In genomic region chr11:76674517-76675400, GRCh38 we compare ENCODE assay signal across 12 cellular contexts. TPM values are rescaled to one million over a fixed set of nuclear protein-coding genes. Genes with fewer than 3 reads are reported as not detected.
DNase-seq lines count a peak whose midpoint lies in the region; ATAC-seq, FAIRE-seq and TF ChIP-seq lines count a peak whose summit lies in the region.
"Had no signal": no experiment of that assay in that cellular context is flagged by ENCODE, and none has a peak within 500 bp of the region (broad histone marks: within the 10 kb centered on the region; RNA-seq: fewer than 3 reads in every experiment).

No MANE protein-coding gene starts in this region.

- no peak for TF ChIP-seq RAD21 in K562 (CRISPR knock-in tag; conservative IDR thresholded peaks at IDR 0.05 in 1 of 2, IDR thresholded peaks at IDR 0.05 in 1 of 2)

- H3K4me3 ChIP-seq in BLaER1 (0 out of 2 replicates have a peak overlapping the region, but pooled peaks have one; percentile 22), K562 (no peak overlapping the region), smooth muscle cell (no peak overlapping the region)

- in situ Hi-C loops in K562 (cut with MboI): no loop called here

- H3K9ac ChIP-seq in BLaER1: no peak overlapping the region
- H3K9ac ChIP-seq in K562 (ENCODE audit: insufficient read depth in 1 of 2, low read depth in 2 of 2, low read length in 2 of 2): no peak overlapping the region
- H3K9ac ChIP-seq in smooth muscle cell (ENCODE audit: low read depth): no peak overlapping the region

- TF ChIP-seq POLR2A in K562 (conservative IDR thresholded peaks at IDR 0.05): no peak

- H3K79me2 ChIP-seq in K562 (ENCODE audit: control insufficient read depth, insufficient read depth, low read length) (no peaks in the 10 kb centered on the region), smooth muscle cell (ENCODE audit: low read depth) (peaks cover under 1% of the 10 kb centered on the region)

- peaks cover 7% of the 10 kb centered on the region for H3F3A ChIP-seq in smooth muscle cell (ENCODE audit: low read depth)

- peak overlapping the region; percentile 95 for H3K4me2 ChIP-seq in BLaER1
- no peak overlapping the region for H3K4me2 ChIP-seq in K562 (ENCODE audit: insufficient read depth, low read length)
- H3K4me2 ChIP-seq in smooth muscle cell: no peak overlapping the region

- H3K4me1 ChIP-seq in BLaER1 (peaks cover 81% of the 10 kb centered on the region), K562 (replicated peaks in 1 of 2; ENCODE audit: control insufficient read depth in 2 of 2, insufficient read depth in 2 of 2, low read length in 2 of 2) (peaks cover 3 to 20% of the 10 kb centered on the region in 2 experiments; a peak in 2 of 5 replicates), smooth muscle cell (ENCODE audit: low read depth) (no peaks in the 10 kb centered on the region)

- BruUV-seq in K562 (replicated peaks; lab: Mats Ljungman, UMichigan): no TSS peak

- H3K36me3 ChIP-seq in BLaER1 (no peaks in the 10 kb centered on the region), K562 (ENCODE audit: control insufficient read depth, insufficient read depth, low read length) (no peaks in the 10 kb centered on the region), smooth muscle cell (ENCODE audit: low read depth) (no peaks in the 10 kb centered on the region)

- peaks cover 56% of the 10 kb centered on the region for H3K27me3 ChIP-seq in BLaER1
- peaks cover 8 to 40% of the 10 kb centered on the region in 2 experiments for H3K27me3 ChIP-seq in K562 (ENCODE audit: control insufficient read depth in 2 of 2, insufficient read depth in 2 of 2, low read length in 2 of 2)
- no peaks in the 10 kb centered on the region for H3K27me3 ChIP-seq in smooth muscle cell (ENCODE audit: low read depth)

- POLR2A ChIA-PET in K562 (lab: Yijun Ruan, JAX): interaction anchor here (0.6 kb wide), 2 partner anchors 84 to 103 kb away, joined by 3 read pairs; no protein-coding TSS in a partner anchor

- no peaks in the 10 kb centered on the region for H3K9me1 ChIP-seq in K562 (ENCODE audit: control insufficient read depth, insufficient read depth, low read length)

- H4K20me1 ChIP-seq in BLaER1: peaks cover 84% of the 10 kb centered on the region
- H4K20me1 ChIP-seq in K562 (replicated peaks; ENCODE audit: control insufficient read depth, insufficient read depth, low read length): 0 out of 2 replicates have a peak, but pooled peaks cover 12% of the 10 kb centered on the region
- H4K20me1 ChIP-seq in smooth muscle cell (ENCODE audit: low read depth): no peaks in the 10 kb centered on the region

- intact Hi-C loops in K562 (cut with micrococcal nuclease): loop anchor here (10.0 kb wide), 1 partner anchor 350 kb away; no protein-coding TSS in a partner anchor

- H2AFZ ChIP-seq in K562 (ENCODE audit: low read depth, low read length): no peak overlapping the region
- no peak overlapping the region for H2AFZ ChIP-seq in smooth muscle cell (ENCODE audit: low read depth)

- TF ChIP-seq EP300 in K562 (IDR thresholded peaks at IDR 0.05; ENCODE audit: low read length): no peak

- WGBS in K562 (ENCODE audit: insufficient coverage, low coverage, missing lambda C conversion rate): 15% methylated on average over 14 of the region's 14 CpGs
- 92% methylated on average over 14 of the region's 14 CpGs for WGBS in smooth muscle cell (ENCODE audit: low lambda C conversion rate)

- no peak overlapping the region for H3K27ac ChIP-seq in BLaER1
- H3K27ac ChIP-seq in K562 (ENCODE audit: extremely low read depth, low read depth, low read length): no peak overlapping the region
- H3K27ac ChIP-seq in smooth muscle cell (ENCODE audit: low read depth): no peak overlapping the region

- DNase-seq in GM19240 (ENCODE audit: insufficient read length, low spot score): peak; percentile 61
- DNase-seq in K562 (ENCODE audit: extremely low read depth in 1 of 4, low spot score in 3 of 4): no peak
- no peak for DNase-seq in midbrain (lab: John Stamatoyannopoulos, UW)
- no peak for DNase-seq in stimulated activated CD8-positive, alpha-beta memory T cell treated with anti-CD3 and anti-CD28 coated beads, Interleukin-4, amount 100 ng/mL, for 48 hours
- no peak for DNase-seq in smooth muscle cell (lab: John Stamatoyannopoulos, UW; ENCODE audit: unreplicated experiment)
- DNase-seq in stimulated activated CD4-positive, alpha-beta T cell treated with anti-CD3 and anti-CD28 coated beads, Interleukin-2, amount 100 ng/mL, for 24 hours: no peak
- DNase-seq: left cardiac atrium, NCI-H524 treated with DMSO at 0.1 percent for 48 hours had no signal

- H3K9me3 ChIP-seq in BLaER1 (no peaks in the 10 kb centered on the region), K562 (replicated peaks; ENCODE audit: control insufficient read depth, insufficient read depth, low read depth, low read length) (no peaks in the 10 kb centered on the region), smooth muscle cell (replicated peaks; ENCODE audit: low read depth) (no peaks in the 10 kb centered on the region)

- ATAC-seq in HG03175 (IDR thresholded peaks at IDR 0.05; ENCODE audit: unreplicated experiment): peak; percentile 35
- ATAC-seq in K562: no peak
- ATAC-seq: left cardiac atrium, right cardiac atrium had no signal

- CTCF ChIA-PET in K562 (lab: Yijun Ruan, JAX; ENCODE audit: low intra/inter-chr PET ratio): no interaction called here

- no peak for FAIRE-seq in K562 (lab: Jason Lieb, UNC)
- FAIRE-seq: TTC549 had no signal

- TF ChIP-seq CTCF in K562 (IDR thresholded peaks at IDR 0.05 in 2 of 3, conservative IDR thresholded peaks at IDR 0.05 in 1 of 3; ENCODE audit: insufficient read depth in 2 of 3, low read depth in 1 of 3, low read length in 3 of 3) (peak in 1 of 3 experiments; percentile 10; a peak in 1 of 6 replicates), smooth muscle cell (IDR thresholded peaks at IDR 0.05; ENCODE audit: borderline replicate concordance, insufficient read depth, poor library complexity, severe bottlenecking) (no peak)

TF ChIP-seq in K562, 482 proteins besides CTCF, POLR2A, EP300 and RAD21:
- TF ChIP-seq ZFP36 (IDR thresholded peaks at IDR 0.05; ENCODE audit: low read depth, low read length, partially characterized antibody) (peak; percentile 74), ZC3H8 (IDR thresholded peaks at IDR 0.05) (no peak), RBM25 (IDR thresholded peaks at IDR 0.05; ENCODE audit: low read depth, low read length, severe bottlenecking) (peak; percentile 40)
TF ChIP-seq in K562: peak in this region for 2.

RNA-seq across cellular contexts. Expression of gene LRRC32, which starts 4.2 kb away (rescaled TPM):
- 0.21 and 0.65 TPM in 2 replicates for total RNA-seq in K562 (2011; cell fraction: chromatin; rRNA removed; ENCODE audit: low replicate concordance)
- 0.79 and 1.3 TPM in 2 replicates for total RNA-seq in K562 (2011; cell fraction: nucleolus; rRNA removed)
- 0.76 and 0.81 TPM in 2 replicates for total RNA-seq in K562 (2011; cell fraction: nucleoplasm; rRNA removed)
- total RNA-seq in K562 (2014; rRNA removed) (0.16 and 0.50 TPM in 2 replicates), K562 (2014; rRNA removed; fragmentation: Illumina TruSeq; extraction: Trizol) (0.16 TPM in 1 of 2 replicates, not detected in the other), K562 (2015; rRNA removed; fragmentation: Illumina TruSeq; extraction: Trizol) (not detected in 2 replicates), K562 (2021) (0.20 and 0.31 TPM in 2 replicates), smooth muscle cell (147 and 171 TPM in 2 replicates)
- polyA plus RNA-seq in K562 (2011; rRNA removed) (0.10 and 0.47 TPM in 2 replicates), K562 (2014; fragmentation: Illumina TruSeq; extraction: Trizol) (0.18 and 0.44 TPM in 2 replicates), K562 (2014; fragmentation: Nextera tagmentation; extraction: Ambion mirVana) (not detected), K562 (2014; rRNA removed) (0.08 TPM in 1 of 2 replicates, not detected in the other), smooth muscle cell (330 and 444 TPM in 2 replicates)
- polyA plus RNA-seq in K562 (2011; cell fraction: cytosol; rRNA removed): 0.44 and 0.48 TPM in 2 replicates
- 0.41 and 0.63 TPM in 2 replicates for polyA plus RNA-seq in K562 (2011; cell fraction: nucleus; rRNA removed)
- polyA plus RNA-seq in K562 (2012): 0.12 and 0.65 TPM in 2 replicates
- 0.53 and 0.57 TPM in 2 replicates for polyA minus RNA-seq in K562 (2011; rRNA and poly(A)+ RNA removed)
- polyA minus RNA-seq in K562 (2011; cell fraction: cytosol; rRNA and poly(A)+ RNA removed): 0.55 and 0.67 TPM in 2 replicates
- polyA minus RNA-seq in K562 (2011; cell fraction: nucleus; rRNA and poly(A)+ RNA removed): 0.13 and 0.56 TPM in 2 replicates

Comparison
In these comparisons a context has a peak if more than half of its experiments do, and no peak if none do; other contexts are left out.
1. RNA of gene LRRC32, which starts 4.2 kb away (total RNA-seq): 147 to 171 TPM in smooth muscle cell; 0.16 to 1.3 TPM in K562; every median in the first group is over 10 times any median in the second.